Comparison of ENCODE assay signal across 10 cellular contexts in genomic region chr7:32506266-32507054, GRCh38. TPM values are rescaled to one million over a fixed set of nuclear protein-coding genes. Genes with fewer than 3 reads are reported as not detected.
A peak's percentile ranks its signal among the peaks of the same experiment; 100 is the strongest.
DNase-seq lines count a peak whose midpoint lies in the region; ATAC-seq and TF ChIP-seq lines count a peak whose summit lies in the region.
"Had no signal": no experiment of that assay in that cellular context is flagged by ENCODE, and none has a peak within 500 bp of the region (broad histone marks: within the 10 kb centered on the region; RNA-seq: fewer than 3 reads in every experiment).

No MANE protein-coding gene starts in this region.

- intact Hi-C loops in activated CD4-positive, alpha-beta T cell treated with anti-CD3 and anti-CD28 coated beads for 36 hours (cut with DNase I, micrococcal nuclease): loop anchor here (1.0 kb wide), 2 partner anchors 16 to 34 kb away; partner anchors contain the start of gene LSM5 (in 1 of the 2)
- intact Hi-C loops in vagina (cut with DNase I): no loop called here

- H3K4me1 ChIP-seq in adipocyte (ENCODE audit: control insufficient read depth, insufficient read depth, low read length) (peaks cover 32% of the 10 kb centered on the region), skeletal muscle satellite cell (ENCODE audit: control insufficient read depth, insufficient read depth, low read length) (peaks cover 36% of the 10 kb centered on the region), vagina (peaks cover 33% of the 10 kb centered on the region)

- no peaks in the 10 kb centered on the region for H3K27me3 ChIP-seq in adipocyte (replicated peaks; ENCODE audit: control insufficient read depth, insufficient read depth, low read length)
- H3K27me3 ChIP-seq in skeletal muscle satellite cell (ENCODE audit: control insufficient read depth, insufficient read depth, low read length): no peaks in the 10 kb centered on the region
- H3K27me3 ChIP-seq in vagina: no peaks in the 10 kb centered on the region

- peak; percentile 54 for DNase-seq in activated CD4-positive, alpha-beta T cell treated with anti-CD3 and anti-CD28 coated beads for 36 hours
- no peak for DNase-seq in activated CD4-positive, alpha-beta T cell treated with anti-CD3 and anti-CD28 coated beads, Interleukin-2, amount 10 ng/mL, durations not matched to agents 7 days and 5 days
- DNase-seq in HS-5 (ENCODE audit: low read depth): peak; percentile 88
- DNase-seq in adipocyte (ENCODE audit: low read depth): peak; percentile 49
- no peak for DNase-seq in GM13977 (ENCODE audit: low spot score)
- no peak for DNase-seq in vagina (ENCODE audit: extremely low spot score in 2 of 2)

- ATAC-seq in activated CD4-positive, alpha-beta T cell treated with anti-CD3 and anti-CD28 coated beads for 36 hours: peak; percentile 88
- ATAC-seq in GM18873 (IDR thresholded peaks at IDR 0.05; ENCODE audit: low FRiP score, unreplicated experiment): no peak

- no peak for TF ChIP-seq POLR2A in vagina (IDR thresholded peaks at IDR 0.05)

- H3K9me3 Mint-ChIP-seq in activated CD4-positive, alpha-beta T cell treated with anti-CD3 and anti-CD28 coated beads for 36 hours (ENCODE audit: low read depth): no peaks in the 10 kb centered on the region
- peaks cover 4% of the 10 kb centered on the region for H3K9me3 Mint-ChIP-seq in activated CD4-positive, alpha-beta T cell treated with anti-CD3 and anti-CD28 coated beads, Interleukin-2, amount 10 ng/mL, durations not matched to agents 7 days and 5 days

- H3K4me1 Mint-ChIP-seq in activated CD4-positive, alpha-beta T cell treated with anti-CD3 and anti-CD28 coated beads for 36 hours: peaks cover 60% of the 10 kb centered on the region
- peaks cover 29% of the 10 kb centered on the region for H3K4me1 Mint-ChIP-seq in activated CD4-positive, alpha-beta T cell treated with anti-CD3 and anti-CD28 coated beads, Interleukin-2, amount 10 ng/mL, durations not matched to agents 7 days and 5 days

- H3K36me3 ChIP-seq in adipocyte (ENCODE audit: control insufficient read depth, insufficient read depth, low read length, severe bottlenecking) (peaks cover 3% of the 10 kb centered on the region), skeletal muscle satellite cell (ENCODE audit: insufficient read depth, low read length) (no peaks in the 10 kb centered on the region), vagina (no peaks in the 10 kb centered on the region)

- peak overlapping the region; percentile 17 for H3K4me3 Mint-ChIP-seq in activated CD4-positive, alpha-beta T cell treated with anti-CD3 and anti-CD28 coated beads for 36 hours
- H3K4me3 Mint-ChIP-seq in activated CD4-positive, alpha-beta T cell treated with anti-CD3 and anti-CD28 coated beads, Interleukin-2, amount 10 ng/mL, durations not matched to agents 7 days and 5 days: no peak overlapping the region
- H3K4me3 Mint-ChIP-seq: neural crest cell had no signal

- in situ Hi-C loops in GM13977 (cut with MboI; ENCODE audit: low pct_unique_long_range_greater_than_20kb, low sequenced_read_pairs, unreplicated experiment): no loop called here

- H3K27ac ChIP-seq in vagina: no peak overlapping the region
- H3K27ac ChIP-seq: VCaP had no signal

- H3K27me3 Mint-ChIP-seq in activated CD4-positive, alpha-beta T cell treated with anti-CD3 and anti-CD28 coated beads for 36 hours: no peaks in the 10 kb centered on the region
- no peaks in the 10 kb centered on the region for H3K27me3 Mint-ChIP-seq in activated CD4-positive, alpha-beta T cell treated with anti-CD3 and anti-CD28 coated beads, Interleukin-2, amount 10 ng/mL, durations not matched to agents 7 days and 5 days

- H3K9ac ChIP-seq in adipocyte (ENCODE audit: low read length): no peak overlapping the region
- peak overlapping the region; percentile 62 for H3K9ac ChIP-seq in skeletal muscle satellite cell (ENCODE audit: low read depth, low read length)

- peak overlapping the region; percentile 37 for H3K4me2 ChIP-seq in skeletal muscle satellite cell (ENCODE audit: low read length)

- TF ChIP-seq CTCF in GM13977 (IDR thresholded peaks at IDR 0.05; ENCODE audit: extremely low read depth, insufficient read depth, missing control alignments) (no peak), vagina (IDR thresholded peaks at IDR 0.05) (no peak)

- H3K9me3 ChIP-seq in adipocyte (ENCODE audit: control insufficient read depth, low read length) (no peaks in the 10 kb centered on the region), skeletal muscle satellite cell (replicated peaks; ENCODE audit: low read length) (no peaks in the 10 kb centered on the region), vagina (no peaks in the 10 kb centered on the region)

- peak overlapping the region; percentile 88 for H3K27ac Mint-ChIP-seq in activated CD4-positive, alpha-beta T cell treated with anti-CD3 and anti-CD28 coated beads for 36 hours
- no peak overlapping the region for H3K27ac Mint-ChIP-seq in activated CD4-positive, alpha-beta T cell treated with anti-CD3 and anti-CD28 coated beads, Interleukin-2, amount 10 ng/mL, durations not matched to agents 7 days and 5 days

- POLR2A ChIA-PET in activated CD4-positive, alpha-beta T cell treated with anti-CD3 and anti-CD28 coated beads for 36 hours (lab: Charles Lee): interaction anchor here (0.9 kb wide), 1 partner anchor 11 kb away, joined by 8 read pairs; the partner anchor contains the start of gene AVL9
- POLR2A ChIA-PET in activated CD4-positive, alpha-beta T cell treated with anti-CD3 and anti-CD28 coated beads, Interleukin-2, amount 10 ng/mL, durations not matched to agents 7 days and 5 days (lab: Charles Lee): no interaction called here

- peaks cover 22% of the 10 kb centered on the region for H3K36me3 Mint-ChIP-seq in activated CD4-positive, alpha-beta T cell treated with anti-CD3 and anti-CD28 coated beads for 36 hours (ENCODE audit: low read depth)
- peaks cover 38% of the 10 kb centered on the region for H3K36me3 Mint-ChIP-seq in activated CD4-positive, alpha-beta T cell treated with anti-CD3 and anti-CD28 coated beads, Interleukin-2, amount 10 ng/mL, durations not matched to agents 7 days and 5 days (ENCODE audit: low read depth)

- H3K4me3 ChIP-seq in adipocyte (ENCODE audit: low read length) (peak overlapping the region; percentile 65), skeletal muscle satellite cell (ENCODE audit: low read length) (peak overlapping the region; percentile 17), vagina (no peak overlapping the region)

- CTCF ChIA-PET in activated CD4-positive, alpha-beta T cell treated with anti-CD3 and anti-CD28 coated beads for 36 hours (lab: Charles Lee): interaction anchor here (0.8 to 0.9 kb wide), 2 partner anchors 15 to 27 kb away, joined by 3 read pairs; no protein-coding TSS in a partner anchor
- CTCF ChIA-PET in activated CD4-positive, alpha-beta T cell treated with anti-CD3 and anti-CD28 coated beads, Interleukin-2, amount 10 ng/mL, durations not matched to agents 7 days and 5 days (lab: Charles Lee): no interaction called here

RNA-seq across cellular contexts. Expression of gene AVL9, which starts 11.2 kb away (rescaled TPM):
- 10 to 100 TPM; 37.4 to 56.6 TPM for total RNA-seq in activated CD4-positive, alpha-beta T cell treated with anti-CD3 and anti-CD28 coated beads for 36 hours
- total RNA-seq in activated CD4-positive, alpha-beta T cell treated with anti-CD3 and anti-CD28 coated beads, Interleukin-2, amount 10 ng/mL, durations not matched to agents 7 days and 5 days: 10 to 100 TPM; 33.2 to 35.8 TPM
- 28.2 and 40.6 TPM in 2 replicates for total RNA-seq in skeletal muscle satellite cell (2012; rRNA removed)
- total RNA-seq in vagina: 25.5 TPM

RNA-seq across cellular contexts. Expression of gene LSM5, which starts 16.3 kb away (rescaled TPM):
- 100 to 1,000 TPM in 1 of 2 experiments, 10 to 100 TPM in 1; 75.6 to 135 TPM for total RNA-seq in activated CD4-positive, alpha-beta T cell treated with anti-CD3 and anti-CD28 coated beads for 36 hours
- 10 to 100 TPM; 76.7 to 79.1 TPM for total RNA-seq in activated CD4-positive, alpha-beta T cell treated with anti-CD3 and anti-CD28 coated beads, Interleukin-2, amount 10 ng/mL, durations not matched to agents 7 days and 5 days
- 25.6 and 28.8 TPM in 2 replicates for total RNA-seq in skeletal muscle satellite cell (2012; rRNA removed)
- 31.9 TPM for total RNA-seq in vagina

Comparison
In these comparisons a context has a peak if more than half of its experiments do, and no peak if none do; other contexts are left out.
1. DNase-seq: peak in activated CD4-positive, alpha-beta T cell treated with anti-CD3 and anti-CD28 coated beads for 36 hours (single experiment), HS-5 (single experiment) and adipocyte (single experiment); none in activated CD4-positive, alpha-beta T cell treated with anti-CD3 and anti-CD28 coated beads, Interleukin-2, amount 10 ng/mL, durations not matched to agents 7 days and 5 days (single experiment), GM13977 (single experiment) and vagina (0 of 2).
2. H3K4me3 ChIP-seq: peak in adipocyte (single experiment) and skeletal muscle satellite cell (single experiment); none in vagina (0 of 2).